14 cellular contexts compared by ENCODE assay signal in the genomic region with DNA sequence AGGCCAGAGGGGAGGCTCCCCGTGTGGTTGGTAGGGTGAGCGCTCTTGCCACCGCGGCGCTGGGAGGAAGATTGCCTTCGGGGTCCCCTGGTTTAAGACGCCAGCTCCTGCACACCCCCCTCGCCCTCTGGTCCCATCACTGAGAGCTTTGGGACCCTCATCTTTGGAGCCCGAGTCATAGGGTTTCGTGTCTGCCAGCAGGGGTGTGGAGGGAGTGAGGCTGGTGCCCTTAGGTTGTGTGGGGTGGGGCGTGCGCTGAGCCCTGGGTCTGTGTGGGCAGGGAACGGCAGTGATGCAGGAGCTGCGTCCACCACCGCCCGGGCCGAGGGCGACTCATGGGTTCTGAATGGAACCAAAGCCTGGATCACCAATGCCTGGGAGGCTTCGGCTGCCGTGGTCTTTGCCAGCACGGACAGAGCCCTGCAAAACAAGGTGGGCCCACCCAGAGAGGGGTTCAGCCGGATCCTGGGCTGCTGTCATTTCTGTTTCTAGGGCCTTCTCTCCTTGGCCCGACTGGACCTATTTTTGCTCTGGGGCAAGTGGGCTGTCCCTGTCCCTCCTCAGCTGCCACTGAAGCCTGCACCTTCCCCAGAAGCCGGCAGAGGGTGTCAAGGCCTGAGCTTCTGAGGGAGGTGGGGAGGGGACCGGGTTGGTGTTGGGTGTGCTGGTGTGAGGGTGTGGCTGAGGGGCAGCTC. TPM values are rescaled to one million over a fixed set of nuclear protein-coding genes. Genes with fewer than 3 reads are reported as not detected.
DNase-seq lines count a peak whose midpoint lies in the region; ATAC-seq and TF ChIP-seq lines count a peak whose summit lies in the region.
"Had no signal": no experiment of that assay in that cellular context is flagged by ENCODE, and none has a peak within 500 bp of the region (broad histone marks: within the 10 kb centered on the region; RNA-seq: fewer than 3 reads in every experiment).

No MANE protein-coding gene starts in this region.

- H3K9ac ChIP-seq in OCI-LY1 (ENCODE audit: low read length), result no peak overlapping the region

- H3K4me1 Mint-ChIP-seq in endothelial cell (ENCODE audit: unreplicated experiment), result no peaks in the 10 kb centered on the region
- no peaks in the 10 kb centered on the region for H3K4me1 Mint-ChIP-seq in osteocyte (ENCODE audit: unreplicated experiment)

- H3K4me3 Mint-ChIP-seq in endothelial cell (ENCODE audit: unreplicated experiment) (no peak overlapping the region), osteocyte (ENCODE audit: unreplicated experiment) (no peak overlapping the region)
- H3K4me3 Mint-ChIP-seq: central memory CD8-positive, alpha-beta T cell; naive thymus-derived CD4-positive, alpha-beta T cell had no signal

- DNase-seq in NCI-H526 (lab: John Stamatoyannopoulos, UW) (peak; percentile 20 to 64), NCI-H526 treated with DMSO at 0.1 percent for 48 hours (lab: John Stamatoyannopoulos, UW) (no peak), endothelial cell (ENCODE audit: low spot score) (peak; percentile 39), osteocyte (ENCODE audit: extremely low spot score, unreplicated experiment) (no peak)
- DNase-seq: naive thymus-derived CD4-positive, alpha-beta T cell; NCI-H2081; small intestine; T-helper 1 cell had no signal

- no peaks in the 10 kb centered on the region for H3K79me2 ChIP-seq in OCI-LY1 (ENCODE audit: insufficient read depth, low read length)

- no peaks in the 10 kb centered on the region for H3K9me2 ChIP-seq in OCI-LY1 (ENCODE audit: low read depth, low read length)

- no peak overlapping the region for H3K4me2 ChIP-seq in OCI-LY1 (ENCODE audit: low read length)

- H3K36me3 Mint-ChIP-seq in endothelial cell (ENCODE audit: low read depth, unreplicated experiment), result peaks cover 6% of the 10 kb centered on the region
- H3K36me3 Mint-ChIP-seq in osteocyte (ENCODE audit: unreplicated experiment), result no peaks in the 10 kb centered on the region

- H3K36me3 ChIP-seq in OCI-LY1 (ENCODE audit: insufficient read depth, low read length), result no peaks in the 10 kb centered on the region

- no peaks in the 10 kb centered on the region for H4K20me1 ChIP-seq in OCI-LY1 (ENCODE audit: insufficient read depth, low read length)

- no peak overlapping the region for H2AFZ ChIP-seq in OCI-LY1 (ENCODE audit: low read length)

- TF ChIP-seq CTCF in OCI-LY1 (IDR thresholded peaks at IDR 0.05; ENCODE audit: low read length), result peak; percentile 72
- peak; percentile 11 for TF ChIP-seq CTCF in endothelial cell (IDR thresholded peaks at IDR 0.05; ENCODE audit: unreplicated experiment)
- peak; percentile 43 for TF ChIP-seq CTCF in osteocyte (IDR thresholded peaks at IDR 0.05)

- H3K4me1 ChIP-seq in OCI-LY1 (ENCODE audit: insufficient read depth, low read length, severe bottlenecking), result peaks cover 5% of the 10 kb centered on the region

- no peak overlapping the region for H3K27ac Mint-ChIP-seq in endothelial cell (ENCODE audit: unreplicated experiment)
- H3K27ac Mint-ChIP-seq in osteocyte (ENCODE audit: unreplicated experiment), result no peak overlapping the region
- H3K27ac Mint-ChIP-seq: naive thymus-derived CD4-positive, alpha-beta T cell had no signal

- no peak overlapping the region for H3K27ac ChIP-seq in OCI-LY1 (ENCODE audit: low read depth, low read length, poor library complexity, severe bottlenecking)

- no peaks in the 10 kb centered on the region for H3K9me3 ChIP-seq in OCI-LY1 (ENCODE audit: low read length)

- H3K4me3 ChIP-seq in OCI-LY1 (ENCODE audit: low read depth, low read length, poor library complexity, severe bottlenecking), result no peak overlapping the region

- ATAC-seq in HG03025 (IDR thresholded peaks at IDR 0.05; ENCODE audit: low FRiP score, unreplicated experiment), result no peak
- ATAC-seq in GM19324 (IDR thresholded peaks at IDR 0.05; ENCODE audit: low FRiP score, unreplicated experiment), result no peak
- no peak for ATAC-seq in HG03097 (IDR thresholded peaks at IDR 0.05; ENCODE audit: low FRiP score, unreplicated experiment)
- ATAC-seq: esophagus mucosa had no signal

- H3K27me3 Mint-ChIP-seq in endothelial cell (ENCODE audit: unreplicated experiment) (peaks cover 3% of the 10 kb centered on the region), osteocyte (ENCODE audit: unreplicated experiment) (no peaks in the 10 kb centered on the region)
- H3K27me3 Mint-ChIP-seq: central memory CD8-positive, alpha-beta T cell; naive thymus-derived CD4-positive, alpha-beta T cell had no signal

- H3K9me3 Mint-ChIP-seq in endothelial cell (ENCODE audit: unreplicated experiment) (no peaks in the 10 kb centered on the region), osteocyte (ENCODE audit: unreplicated experiment) (no peaks in the 10 kb centered on the region)
- H3K9me3 Mint-ChIP-seq: central memory CD8-positive, alpha-beta T cell; naive thymus-derived CD4-positive, alpha-beta T cell had no signal

- H3F3A ChIP-seq in OCI-LY1 (ENCODE audit: insufficient read depth, low read length), result no peaks in the 10 kb centered on the region

- no peaks in the 10 kb centered on the region for H3K27me3 ChIP-seq in OCI-LY1 (ENCODE audit: insufficient read depth, low read length)

RNA-seq across cellular contexts. Expression of gene ACADS, which starts 12.1 kb away (rescaled TPM):
- 5.6 TPM for total RNA-seq in endothelial cell (ENCODE audit: unreplicated experiment)
- 4.6 and 4.9 TPM in 2 replicates for total RNA-seq in osteocyte

RNA-seq across cellular contexts. Expression of gene UNC119B, which starts 27.4 kb away (rescaled TPM):
- total RNA-seq in endothelial cell (ENCODE audit: unreplicated experiment), result 35.0 TPM
- total RNA-seq in osteocyte, result 26.8 and 27.9 TPM in 2 replicates

RNA-seq across cellular contexts. Expression of gene MLEC, which starts 50.8 kb away (rescaled TPM):
- total RNA-seq in endothelial cell (ENCODE audit: unreplicated experiment) (124 TPM), osteocyte (129 TPM in 2 replicates)

Comparison
In these comparisons a context has a peak if more than half of its experiments do, and no peak if none do; other contexts are left out.
1. DNase-seq: peak in NCI-H526 (2 of 2) and endothelial cell (single experiment); none in NCI-H526 treated with DMSO at 0.1 percent for 48 hours (single experiment) and osteocyte (single experiment).
2. CTCF ChIP-seq: peak in every context shown above with its lines; median percentile 72 in OCI-LY1; 43 in osteocyte; 11 in endothelial cell.